In genomic region chr2:231463698-231464575, GRCh38 we compare ENCODE assay signal across 1 cellular context.
A peak's percentile ranks its signal among the peaks of the same experiment; 100 is the strongest.
TF ChIP-seq lines count a peak whose summit lies in the region.

A gene with protein sequence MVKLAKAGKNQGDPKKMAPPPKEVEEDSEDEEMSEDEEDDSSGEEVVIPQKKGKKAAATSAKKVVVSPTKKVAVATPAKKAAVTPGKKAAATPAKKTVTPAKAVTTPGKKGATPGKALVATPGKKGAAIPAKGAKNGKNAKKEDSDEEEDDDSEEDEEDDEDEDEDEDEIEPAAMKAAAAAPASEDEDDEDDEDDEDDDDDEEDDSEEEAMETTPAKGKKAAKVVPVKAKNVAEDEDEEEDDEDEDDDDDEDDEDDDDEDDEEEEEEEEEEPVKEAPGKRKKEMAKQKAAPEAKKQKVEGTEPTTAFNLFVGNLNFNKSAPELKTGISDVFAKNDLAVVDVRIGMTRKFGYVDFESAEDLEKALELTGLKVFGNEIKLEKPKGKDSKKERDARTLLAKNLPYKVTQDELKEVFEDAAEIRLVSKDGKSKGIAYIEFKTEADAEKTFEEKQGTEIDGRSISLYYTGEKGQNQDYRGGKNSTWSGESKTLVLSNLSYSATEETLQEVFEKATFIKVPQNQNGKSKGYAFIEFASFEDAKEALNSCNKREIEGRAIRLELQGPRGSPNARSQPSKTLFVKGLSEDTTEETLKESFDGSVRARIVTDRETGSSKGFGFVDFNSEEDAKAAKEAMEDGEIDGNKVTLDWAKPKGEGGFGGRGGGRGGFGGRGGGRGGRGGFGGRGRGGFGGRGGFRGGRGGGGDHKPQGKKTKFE (minus strand): TSS chr2:231464484. CDS start chr2:231464353, 131 bp downstream.

TF ChIP-seq in HEK293, 187 proteins besides CTCF, POLR2A, EP300 and RAD21 (continued from another document and continues in another):
- TF ChIP-seq ZBTB49 (tag by site-specific recombination; IDR thresholded peaks at IDR 0.05; ENCODE audit: low read depth), result no peak
- peak; percentile 53 for TF ChIP-seq ZNF843 (tag by site-specific recombination; IDR thresholded peaks at IDR 0.05)
- TF ChIP-seq ZNF777 (tag by site-specific recombination; IDR thresholded peaks at IDR 0.05; ENCODE audit: borderline replicate concordance), result 0 out of 2 replicates have a peak, but pooled peaks have one; percentile 19
- no peak for TF ChIP-seq ZNF416 (tag by site-specific recombination; IDR thresholded peaks at IDR 0.05)
- TF ChIP-seq, protein P1, sequence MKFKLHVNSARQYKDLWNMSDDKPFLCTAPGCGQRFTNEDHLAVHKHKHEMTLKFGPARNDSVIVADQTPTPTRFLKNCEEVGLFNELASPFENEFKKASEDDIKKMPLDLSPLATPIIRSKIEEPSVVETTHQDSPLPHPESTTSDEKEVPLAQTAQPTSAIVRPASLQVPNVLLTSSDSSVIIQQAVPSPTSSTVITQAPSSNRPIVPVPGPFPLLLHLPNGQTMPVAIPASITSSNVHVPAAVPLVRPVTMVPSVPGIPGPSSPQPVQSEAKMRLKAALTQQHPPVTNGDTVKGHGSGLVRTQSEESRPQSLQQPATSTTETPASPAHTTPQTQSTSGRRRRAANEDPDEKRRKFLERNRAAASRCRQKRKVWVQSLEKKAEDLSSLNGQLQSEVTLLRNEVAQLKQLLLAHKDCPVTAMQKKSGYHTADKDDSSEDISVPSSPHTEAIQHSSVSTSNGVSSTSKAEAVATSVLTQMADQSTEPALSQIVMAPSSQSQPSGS (tag by site-specific recombination; IDR thresholded peaks at IDR 0.05; ENCODE audit: low read depth), result no peak
- no peak for TF ChIP-seq ZNF621 (tag by site-specific recombination; IDR thresholded peaks at IDR 0.05)
- no peak for TF ChIP-seq ZNF530 (tag by site-specific recombination; IDR thresholded peaks at IDR 0.05; ENCODE audit: low read depth)
- no peak for TF ChIP-seq SCRT1 (tag by site-specific recombination; IDR thresholded peaks at IDR 0.05; ENCODE audit: borderline replicate concordance)
- TF ChIP-seq ZNF639 (tag by site-specific recombination; IDR thresholded peaks at IDR 0.05), result 0 out of 2 replicates have a peak, but pooled peaks have one; percentile 13
- TF ChIP-seq ZNF571 (tag by site-specific recombination; IDR thresholded peaks at IDR 0.05), result no peak
- TF ChIP-seq ZNF48 (tag by site-specific recombination; IDR thresholded peaks at IDR 0.05), result no peak
- no peak for TF ChIP-seq ZNF560 (tag by site-specific recombination; IDR thresholded peaks at IDR 0.05; ENCODE audit: borderline replicate concordance)
- no peak; the same call in 1 of the 2 replicates for TF ChIP-seq ZNF146 (tag by site-specific recombination; IDR thresholded peaks at IDR 0.05)
- TF ChIP-seq, protein P2, sequence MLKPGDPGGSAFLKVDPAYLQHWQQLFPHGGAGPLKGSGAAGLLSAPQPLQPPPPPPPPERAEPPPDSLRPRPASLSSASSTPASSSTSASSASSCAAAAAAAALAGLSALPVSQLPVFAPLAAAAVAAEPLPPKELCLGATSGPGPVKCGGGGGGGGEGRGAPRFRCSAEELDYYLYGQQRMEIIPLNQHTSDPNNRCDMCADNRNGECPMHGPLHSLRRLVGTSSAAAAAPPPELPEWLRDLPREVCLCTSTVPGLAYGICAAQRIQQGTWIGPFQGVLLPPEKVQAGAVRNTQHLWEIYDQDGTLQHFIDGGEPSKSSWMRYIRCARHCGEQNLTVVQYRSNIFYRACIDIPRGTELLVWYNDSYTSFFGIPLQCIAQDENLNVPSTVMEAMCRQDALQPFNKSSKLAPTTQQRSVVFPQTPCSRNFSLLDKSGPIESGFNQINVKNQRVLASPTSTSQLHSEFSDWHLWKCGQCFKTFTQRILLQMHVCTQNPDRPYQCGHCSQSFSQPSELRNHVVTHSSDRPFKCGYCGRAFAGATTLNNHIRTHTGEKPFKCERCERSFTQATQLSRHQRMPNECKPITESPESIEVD (tag by site-specific recombination; IDR thresholded peaks at IDR 0.05), result no peak
- TF ChIP-seq ZNF350 (tag by site-specific recombination; IDR thresholded peaks at IDR 0.05), result no peak
- TF ChIP-seq, protein P3, sequence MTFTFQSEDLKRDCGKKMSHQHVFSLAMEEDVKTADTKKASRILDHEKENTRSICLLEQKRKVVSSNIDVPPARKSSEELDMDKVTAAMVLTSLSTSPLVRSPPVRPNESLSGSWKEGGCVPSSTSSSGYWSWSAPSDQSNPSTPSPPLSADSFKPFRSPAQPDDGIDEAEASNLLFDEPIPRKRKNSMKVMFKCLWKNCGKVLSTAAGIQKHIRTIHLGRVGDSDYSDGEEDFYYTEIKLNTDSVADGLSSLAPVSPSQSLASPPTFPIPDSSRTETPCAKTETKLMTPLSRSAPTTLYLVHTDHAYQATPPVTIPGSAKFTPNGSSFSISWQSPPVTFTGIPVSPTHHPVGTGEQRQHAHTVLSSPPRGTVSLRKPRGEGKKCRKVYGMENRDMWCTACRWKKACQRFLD (tag by site-specific recombination; IDR thresholded peaks at IDR 0.05), result no peak
- TF ChIP-seq ZNF561 (tag by site-specific recombination; IDR thresholded peaks at IDR 0.05; ENCODE audit: borderline replicate concordance), result peak; percentile 18; the same call in 1 of the 2 replicates
- TF ChIP-seq ZEB2 (tag by site-specific recombination; IDR thresholded peaks at IDR 0.05), result peak; percentile 72; the same call in 1 of the 2 replicates
- no peak for TF ChIP-seq ZNF292 (tag by site-specific recombination; IDR thresholded peaks at IDR 0.05; ENCODE audit: borderline replicate concordance, low read depth)
- peak; percentile 89 for TF ChIP-seq ZNF2 (tag by site-specific recombination; IDR thresholded peaks at IDR 0.05)
- peak; percentile 92 for TF ChIP-seq ZBTB17 (tag by site-specific recombination; IDR thresholded peaks at IDR 0.05)
- TF ChIP-seq, protein P4, sequence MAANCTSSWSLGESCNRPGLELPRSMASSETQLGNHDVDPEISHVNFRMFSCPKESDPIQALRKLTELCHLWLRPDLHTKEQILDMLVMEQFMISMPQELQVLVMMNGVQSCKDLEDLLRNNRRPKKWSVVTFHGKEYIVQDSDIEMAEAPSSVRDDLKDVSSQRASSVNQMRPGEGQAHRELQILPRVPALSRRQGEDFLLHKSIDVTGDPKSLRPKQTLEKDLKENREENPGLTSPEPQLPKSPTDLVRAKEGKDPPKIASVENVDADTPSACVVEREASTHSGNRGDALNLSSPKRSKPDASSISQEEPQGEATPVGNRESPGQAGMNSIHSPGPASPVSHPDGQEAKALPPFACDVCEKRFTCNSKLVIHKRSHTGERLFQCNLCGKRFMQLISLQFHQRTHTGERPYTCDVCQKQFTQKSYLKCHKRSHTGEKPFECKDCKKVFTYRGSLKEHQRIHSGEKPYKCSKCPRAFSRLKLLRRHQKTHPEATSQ (tag by site-specific recombination; IDR thresholded peaks at IDR 0.05), result no peak; the same call in 1 of the 2 replicates
- TF ChIP-seq EGR2 (tag by site-specific recombination; IDR thresholded peaks at IDR 0.05; ENCODE audit: low read depth), result no peak
- TF ChIP-seq KLF7 (tag by site-specific recombination; IDR thresholded peaks at IDR 0.05; ENCODE audit: borderline replicate concordance), result no peak
- TF ChIP-seq ZNF792 (tag by site-specific recombination; IDR thresholded peaks at IDR 0.05), result no peak; the same call in 1 of the 2 replicates
- peak; percentile 61 for TF ChIP-seq ZIC2 (tag by site-specific recombination; IDR thresholded peaks at IDR 0.05)
- TF ChIP-seq ZNF785 (tag by site-specific recombination; IDR thresholded peaks at IDR 0.05), result no peak
- TF ChIP-seq SP7 (tag by site-specific recombination; IDR thresholded peaks at IDR 0.05), result peak; percentile 73
- TF ChIP-seq, protein P5, sequence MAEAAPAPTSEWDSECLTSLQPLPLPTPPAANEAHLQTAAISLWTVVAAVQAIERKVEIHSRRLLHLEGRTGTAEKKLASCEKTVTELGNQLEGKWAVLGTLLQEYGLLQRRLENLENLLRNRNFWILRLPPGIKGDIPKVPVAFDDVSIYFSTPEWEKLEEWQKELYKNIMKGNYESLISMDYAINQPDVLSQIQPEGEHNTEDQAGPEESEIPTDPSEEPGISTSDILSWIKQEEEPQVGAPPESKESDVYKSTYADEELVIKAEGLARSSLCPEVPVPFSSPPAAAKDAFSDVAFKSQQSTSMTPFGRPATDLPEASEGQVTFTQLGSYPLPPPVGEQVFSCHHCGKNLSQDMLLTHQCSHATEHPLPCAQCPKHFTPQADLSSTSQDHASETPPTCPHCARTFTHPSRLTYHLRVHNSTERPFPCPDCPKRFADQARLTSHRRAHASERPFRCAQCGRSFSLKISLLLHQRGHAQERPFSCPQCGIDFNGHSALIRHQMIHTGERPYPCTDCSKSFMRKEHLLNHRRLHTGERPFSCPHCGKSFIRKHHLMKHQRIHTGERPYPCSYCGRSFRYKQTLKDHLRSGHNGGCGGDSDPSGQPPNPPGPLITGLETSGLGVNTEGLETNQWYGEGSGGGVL (tag by site-specific recombination; IDR thresholded peaks at IDR 0.05), result no peak
- peak; percentile 83; the same call in 1 of the 2 replicates for TF ChIP-seq ZNF391 (tag by site-specific recombination; IDR thresholded peaks at IDR 0.05; ENCODE audit: borderline replicate concordance, low read depth)
- TF ChIP-seq INSM2 (tag by site-specific recombination; IDR thresholded peaks at IDR 0.05), result 0 out of 2 replicates have a peak, but pooled peaks have one; percentile 36
- TF ChIP-seq ZNF791 (tag by site-specific recombination; IDR thresholded peaks at IDR 0.05), result no peak
- no peak for TF ChIP-seq ZNF311 (tag by site-specific recombination; IDR thresholded peaks at IDR 0.05; ENCODE audit: borderline replicate concordance)
- TF ChIP-seq SP3 (tag by site-specific recombination; IDR thresholded peaks at IDR 0.05), result peak; percentile 78
- TF ChIP-seq ZNF629 (tag by site-specific recombination; IDR thresholded peaks at IDR 0.05), result peak; percentile 46; the same call in 1 of the 2 replicates
- peak; percentile 49 for TF ChIP-seq ZBTB8A (tag by site-specific recombination; IDR thresholded peaks at IDR 0.05)
- TF ChIP-seq HOXD13 (CRISPR knock-in tag; IDR thresholded peaks at IDR 0.05; ENCODE audit: borderline replicate concordance), result no peak
- TF ChIP-seq, protein P6, sequence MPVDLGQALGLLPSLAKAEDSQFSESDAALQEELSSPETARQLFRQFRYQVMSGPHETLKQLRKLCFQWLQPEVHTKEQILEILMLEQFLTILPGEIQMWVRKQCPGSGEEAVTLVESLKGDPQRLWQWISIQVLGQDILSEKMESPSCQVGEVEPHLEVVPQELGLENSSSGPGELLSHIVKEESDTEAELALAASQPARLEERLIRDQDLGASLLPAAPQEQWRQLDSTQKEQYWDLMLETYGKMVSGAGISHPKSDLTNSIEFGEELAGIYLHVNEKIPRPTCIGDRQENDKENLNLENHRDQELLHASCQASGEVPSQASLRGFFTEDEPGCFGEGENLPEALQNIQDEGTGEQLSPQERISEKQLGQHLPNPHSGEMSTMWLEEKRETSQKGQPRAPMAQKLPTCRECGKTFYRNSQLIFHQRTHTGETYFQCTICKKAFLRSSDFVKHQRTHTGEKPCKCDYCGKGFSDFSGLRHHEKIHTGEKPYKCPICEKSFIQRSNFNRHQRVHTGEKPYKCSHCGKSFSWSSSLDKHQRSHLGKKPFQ (tag by site-specific recombination; IDR thresholded peaks at IDR 0.05), result no peak
- no peak for TF ChIP-seq ZNF16 (tag by site-specific recombination; IDR thresholded peaks at IDR 0.05; ENCODE audit: low read depth)
- TF ChIP-seq FEZF1 (tag by site-specific recombination; IDR thresholded peaks at IDR 0.05), result no peak; the same call in 1 of the 2 replicates
